Comparison of ENCODE assay signal across 8 cellular contexts in genomic region chr2:224584768-224585204, GRCh38. TPM values are rescaled to one million over a fixed set of nuclear protein-coding genes. Genes with fewer than 3 reads are reported as not detected.
A peak's percentile ranks its signal among the peaks of the same experiment; 100 is the strongest.
DNase-seq lines count a peak whose midpoint lies in the region; ATAC-seq and TF ChIP-seq lines count a peak whose summit lies in the region.

No MANE protein-coding gene starts in this region.

- no peaks in the 10 kb centered on the region for H3K36me3 Mint-ChIP-seq in MCF 10A (ENCODE audit: insufficient read depth, unreplicated experiment)

- H3K27ac ChIP-seq in WERI-Rb-1 = peak overlapping the region; percentile 96

- peak overlapping the region; percentile 80 for H3K4me3 ChIP-seq in WERI-Rb-1 (ENCODE audit: low read depth, low read length)

- POLR2A ChIA-PET in MCF 10A (lab: Yijun Ruan, JAX) = interaction anchor here (0.7 to 5.7 kb wide), 14 partner anchors 9 to 204 kb away, joined by 3 to 60 read pairs (median 5); no protein-coding TSS in a partner anchor

- DNase-seq in EL (peak; percentile 49), HK-2 (ENCODE audit: unreplicated experiment) (peak; percentile 52), WERI-Rb-1 (peak; percentile 46), MCF 10A (ENCODE audit: unreplicated experiment) (peak; percentile 45), kidney tubule cell (ENCODE audit: low spot score) (peak; percentile 51), NCI-H2107 treated with DMSO at 0.1 percent for 48 hours (lab: John Stamatoyannopoulos, UW; ENCODE audit: unreplicated experiment) (no peak)
- DNase-seq in stimulated activated CD4-positive, alpha-beta T cell treated with anti-CD3 and anti-CD28 coated beads, Interleukin-2, amount 100 ng/mL, for 24 hours = peak; percentile 69 to 70

- CTCF ChIA-PET in MCF 10A (lab: Yijun Ruan, JAX) = interaction anchor here (0.6 kb wide), 1 partner anchor 44 kb away, joined by 3 read pairs; no protein-coding TSS in a partner anchor

- TF ChIP-seq CTCF in WERI-Rb-1 (IDR thresholded peaks at IDR 0.05; ENCODE audit: low read depth, low read length) (no peak), MCF 10A (IDR thresholded peaks at IDR 0.05; ENCODE audit: unreplicated experiment) (no peak)

- peak overlapping the region; percentile 91 for H3K27ac Mint-ChIP-seq in MCF 10A (ENCODE audit: low read depth, unreplicated experiment)

- H3K4me1 Mint-ChIP-seq in MCF 10A (ENCODE audit: insufficient read depth, unreplicated experiment) = peaks cover 5% of the 10 kb centered on the region

- intact Hi-C loops in MCF 10A (cut with micrococcal nuclease) = loop anchor here (2.0 kb wide), 1 partner anchor 100 kb away; no protein-coding TSS in a partner anchor

- peak; percentile 32 for ATAC-seq in GM21360 (IDR thresholded peaks at IDR 0.05; ENCODE audit: unreplicated experiment)

- H3K27me3 Mint-ChIP-seq in MCF 10A (ENCODE audit: insufficient read depth, unreplicated experiment) = no peaks in the 10 kb centered on the region

- BruUV-seq in MCF 10A (replicated peaks; lab: Mats Ljungman, UMichigan) = no TSS peak

- H3K9me3 ChIP-seq in WERI-Rb-1 (ENCODE audit: severe bottlenecking) = no peaks in the 10 kb centered on the region

- no peaks in the 10 kb centered on the region for H3K27me3 ChIP-seq in WERI-Rb-1 (ENCODE audit: insufficient read depth, low read depth, severe bottlenecking)

- no peaks in the 10 kb centered on the region for H3K9me3 Mint-ChIP-seq in MCF 10A (ENCODE audit: unreplicated experiment)

- H3K4me3 Mint-ChIP-seq in MCF 10A (ENCODE audit: unreplicated experiment) = peak overlapping the region; percentile 82

- H3K36me3 ChIP-seq in WERI-Rb-1 = peaks cover 28% of the 10 kb centered on the region

RNA-seq across cellular contexts. Expression of gene CUL3, which starts 0.4 kb away (rescaled TPM):
- total RNA-seq in MCF 10A (2022) = 65.5 and 65.8 TPM in 2 replicates
